Comparison of ENCODE assay signal across 9 cellular contexts in genomic region chr11:65651339-65651588, GRCh38. TPM values are rescaled to one million over a fixed set of nuclear protein-coding genes. Genes with fewer than 3 reads are reported as not detected.
DNase-seq lines count a peak whose midpoint lies in the region; ATAC-seq and TF ChIP-seq lines count a peak whose summit lies in the region.
"Had no signal": no experiment of that assay in that cellular context is flagged by ENCODE, and none has a peak within 500 bp of the region (broad histone marks: within the 10 kb centered on the region; RNA-seq: fewer than 3 reads in every experiment).

No MANE protein-coding gene starts in this region.

- peaks cover 0 to 92% (median 54%) of the 10 kb centered on the region in 11 experiments; a peak in 18 of 22 replicates for H4K20me1 ChIP-seq in BLaER1 treated with 17β-estradiol and CSF1 and Interleukin-3, amounts not matched to agents 10 nM and 100 nM
- no peaks in the 10 kb centered on the region for H4K20me1 ChIP-seq in PC-9 (ENCODE audit: insufficient read depth)

- peak overlapping the region in 8 of 11 experiments; percentile 1 to 96 (median 92); a peak in 10 of 22 replicates for H3K27ac ChIP-seq in BLaER1 treated with 17β-estradiol and CSF1 and Interleukin-3, amounts not matched to agents 10 nM and 100 nM
- peak overlapping the region; percentile 76 for H3K27ac ChIP-seq in PC-9

- peaks cover 39 to 40% of the 10 kb centered on the region in 2 donors for H3K4me1 Mint-ChIP-seq in effector memory CD8-positive, alpha-beta T cell (ENCODE audit: low read depth in 2 of 2)
- H3K4me1 Mint-ChIP-seq in osteocyte (ENCODE audit: unreplicated experiment) = peaks cover 26% of the 10 kb centered on the region

- no peak for TF ChIP-seq CTCF in PC-9 (conservative IDR thresholded peaks at IDR 0.05)
- no peak for TF ChIP-seq CTCF in osteocyte (IDR thresholded peaks at IDR 0.05)

- H3K4me1 ChIP-seq in BLaER1 treated with 17β-estradiol and CSF1 and Interleukin-3, amounts not matched to agents 10 nM and 100 nM = peaks cover 57 to 76% (median 61%) of the 10 kb centered on the region in 10 experiments
- peaks cover 35% of the 10 kb centered on the region for H3K4me1 ChIP-seq in PC-9 (replicated peaks; ENCODE audit: insufficient read depth)

- no peaks in the 10 kb centered on the region for H3K27me3 ChIP-seq in BLaER1 treated with 17β-estradiol and CSF1 and Interleukin-3, amounts not matched to agents 10 nM and 100 nM
- no peaks in the 10 kb centered on the region for H3K27me3 ChIP-seq in PC-9 (ENCODE audit: insufficient read depth, low read depth)

- peaks cover 77 to 88% (median 84%) of the 10 kb centered on the region in 11 experiments for H3K36me3 ChIP-seq in BLaER1 treated with 17β-estradiol and CSF1 and Interleukin-3, amounts not matched to agents 10 nM and 100 nM
- H3K36me3 ChIP-seq in PC-9 (ENCODE audit: low read depth) = 0 out of 2 replicates have a peak, but pooled peaks cover 3% of the 10 kb centered on the region

- peak overlapping the region; percentile 83 to 96 (median 93) for H3K4me2 ChIP-seq in BLaER1 treated with 17β-estradiol and CSF1 and Interleukin-3, amounts not matched to agents 10 nM and 100 nM
- H3K4me2 ChIP-seq in PC-9 = peak overlapping the region; percentile 76

- BruUV-seq in PC-9 (replicated peaks; lab: Mats Ljungman, UMichigan) = no TSS peak

- CTCF ChIA-PET in PC-9 (lab: Charles Lee) = no interaction called here

- no peaks in the 10 kb centered on the region for H3K9me3 ChIP-seq in BLaER1 treated with 17β-estradiol and CSF1 and Interleukin-3, amounts not matched to agents 10 nM and 100 nM (replicated peaks in 1 of 11)
- no peaks in the 10 kb centered on the region for H3K9me3 ChIP-seq in PC-9 (ENCODE audit: insufficient read depth, low read depth)

- no peak overlapping the region for H2AFZ ChIP-seq in PC-9

- H3F3A ChIP-seq in PC-9 (ENCODE audit: insufficient read depth, low read depth) = peaks cover 51% of the 10 kb centered on the region

- H3K27me3 Mint-ChIP-seq in effector memory CD8-positive, alpha-beta T cell = no peaks in the 10 kb centered on the region
- H3K27me3 Mint-ChIP-seq in osteocyte (ENCODE audit: unreplicated experiment) = no peaks in the 10 kb centered on the region

- H3K9me3 Mint-ChIP-seq in effector memory CD8-positive, alpha-beta T cell = no peaks in the 10 kb centered on the region
- no peaks in the 10 kb centered on the region for H3K9me3 Mint-ChIP-seq in osteocyte (ENCODE audit: unreplicated experiment)

- POLR2A ChIA-PET in PC-9 (lab: Charles Lee; ENCODE audit: unreplicated experiment) = interaction anchor here (0.6 to 0.7 kb wide), 2 partner anchors 13 to 69 kb away, joined by 3 to 4 read pairs; partner anchors contain the start of gene SIPA1

- intact Hi-C loops in PC-9 (cut with micrococcal nuclease; ENCODE audit: unreplicated experiment) = loop anchor here (5.0 kb wide), 2 partner anchors 34 to 361 kb away; partner anchors contain the start of genes CST6 and PCNX3

- H3K27ac Mint-ChIP-seq in effector memory CD8-positive, alpha-beta T cell = peak overlapping the region; percentile 96 to 97
- H3K27ac Mint-ChIP-seq in osteocyte (ENCODE audit: unreplicated experiment) = peak overlapping the region; percentile 92

- DNase-seq in PC-9 = no peak
- no peak for DNase-seq in effector memory CD8-positive, alpha-beta T cell
- no peak for DNase-seq in osteocyte (ENCODE audit: extremely low spot score, unreplicated experiment)
- no peak for DNase-seq in NCI-H446 treated with DMSO at 0.1 percent for 48 hours (lab: John Stamatoyannopoulos, UW)
- DNase-seq in DMS 273 (lab: John Stamatoyannopoulos, UW; ENCODE audit: unreplicated experiment) = no peak
- DNase-seq in UCSD-AML1 (lab: John Stamatoyannopoulos, UW; ENCODE audit: unreplicated experiment) = no peak
- DNase-seq: KG1 had no signal

- H3K4me3 Mint-ChIP-seq in effector memory CD8-positive, alpha-beta T cell = peak overlapping the region; percentile 74 to 77
- H3K4me3 Mint-ChIP-seq in osteocyte (ENCODE audit: unreplicated experiment) = no peak overlapping the region

- H3K4me3 ChIP-seq in BLaER1 treated with 17β-estradiol and CSF1 and Interleukin-3, amounts not matched to agents 10 nM and 100 nM = no peak overlapping the region; a peak in 1 of 20 replicates
- no peak overlapping the region for H3K4me3 ChIP-seq in PC-9

- H3K79me2 ChIP-seq in PC-9 (ENCODE audit: low read depth) = no peaks in the 10 kb centered on the region

- no peak for ATAC-seq in effector memory CD8-positive, alpha-beta T cell (replicated peaks)
- no peak for ATAC-seq in GM19035 (IDR thresholded peaks at IDR 0.05; ENCODE audit: unreplicated experiment)

- no peaks in the 10 kb centered on the region for H3K9me2 ChIP-seq in PC-9 (ENCODE audit: insufficient read depth)

- peaks cover 88% of the 10 kb centered on the region for H3K36me3 Mint-ChIP-seq in effector memory CD8-positive, alpha-beta T cell (ENCODE audit: insufficient read depth)
- H3K36me3 Mint-ChIP-seq in osteocyte (ENCODE audit: unreplicated experiment) = peaks cover 11% of the 10 kb centered on the region

- H3K9ac ChIP-seq in BLaER1 treated with 17β-estradiol and CSF1 and Interleukin-3, amounts not matched to agents 10 nM and 100 nM = peak overlapping the region; percentile 19 to 92 (median 88); a peak in 16 of 22 replicates

RNA-seq across cellular contexts. Expression of gene RELA, which starts 11.5 kb away (rescaled TPM):
- 59.5 and 86.8 TPM in 2 replicates for total RNA-seq in PC-9 (2021)
- total RNA-seq in osteocyte = 77.4 and 79.7 TPM in 2 replicates

RNA-seq across cellular contexts. Expression of gene SIPA1, which starts 13.4 kb away (rescaled TPM):
- 65.6 and 81.3 TPM in 2 replicates for total RNA-seq in PC-9 (2021)
- 31.2 and 34.7 TPM in 2 replicates for total RNA-seq in osteocyte

RNA-seq across cellular contexts. Expression of gene PCNX3, which starts 35.7 kb away (rescaled TPM):
- 76.9 and 85.9 TPM in 2 replicates for total RNA-seq in PC-9 (2021)
- 47.7 and 49.8 TPM in 2 replicates for total RNA-seq in osteocyte

RNA-seq across cellular contexts. Expression of gene MAP3K11, which starts 37.2 kb away (rescaled TPM):
- total RNA-seq in PC-9 (2021) = 87.2 and 90.3 TPM in 2 replicates
- 43.5 and 44.7 TPM in 2 replicates for total RNA-seq in osteocyte

RNA-seq across cellular contexts. Expression of gene KCNK7, which starts 55.7 kb away (rescaled TPM):
- total RNA-seq in PC-9 (2021) (2.1 TPM in 1 of 2 replicates, not detected in the other), osteocyte (not detected in 2 replicates)
